8 cellular contexts compared by ENCODE assay signal in the genomic region with DNA sequence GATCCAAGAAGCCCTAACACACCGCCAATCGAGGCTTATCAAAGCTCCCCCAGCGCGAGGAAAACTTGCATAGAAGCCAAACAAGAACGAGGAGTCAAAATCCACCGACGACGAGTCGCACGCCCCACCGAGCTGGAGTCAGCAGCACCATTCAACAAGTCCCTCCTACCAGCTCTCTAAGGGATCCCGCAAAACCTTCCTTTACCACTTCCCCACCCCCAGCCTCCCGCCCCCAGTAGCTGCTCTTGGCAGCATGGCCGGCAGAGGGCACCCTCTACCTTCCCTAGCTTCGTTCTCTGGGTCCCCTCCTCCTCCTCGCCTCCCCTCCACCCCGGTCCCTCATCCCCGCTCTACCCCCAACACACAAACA. TPM values are rescaled to one million over a fixed set of nuclear protein-coding genes. Genes with fewer than 3 reads are reported as not detected.
DNase-seq lines count a peak whose midpoint lies in the region; ATAC-seq lines count a peak whose summit lies in the region.

No MANE protein-coding gene starts in this region.

- DNase-seq in AG08396 (ENCODE audit: low spot score), result peak; percentile 87
- peak; percentile 47 for DNase-seq in NCI-H2107 treated with DMSO at 0.1 percent for 48 hours (lab: John Stamatoyannopoulos, UW; ENCODE audit: unreplicated experiment)
- peak; percentile 47 for DNase-seq in activated CD4-positive, CD25-positive, alpha-beta regulatory T cell treated with anti-CD3 and anti-CD28 coated beads, Interleukin-2, amount 50 U/mL, for 72 hours
- DNase-seq in dermis microvascular lymphatic vessel endothelial cell (ENCODE audit: low read depth in 2 of 2), result peak; percentile 40 to 83
- peak; percentile 80 to 88 for DNase-seq in lung microvascular endothelial cell (ENCODE audit: low read depth in 2 of 2)
- peak; percentile 14 for DNase-seq in stimulated activated CD8-positive, alpha-beta memory T cell treated with anti-CD3 and anti-CD28 coated beads, Interleukin-15, amount 100 ng/mL, for 1 hour (ENCODE audit: low read depth)

- ATAC-seq in GM18502 (IDR thresholded peaks at IDR 0.05; ENCODE audit: poor library complexity, unreplicated experiment), result peak; percentile 72
- peak; percentile 60 for ATAC-seq in HG02938 (IDR thresholded peaks at IDR 0.05; ENCODE audit: unreplicated experiment)

RNA-seq across cellular contexts. Expression of a gene that starts 1.4 kb away (rescaled TPM):
- under 0.01 and 0.13 TPM in 2 replicates for total RNA-seq in dermis microvascular lymphatic vessel endothelial cell
- total RNA-seq in lung microvascular endothelial cell, result under 0.01 and 0.22 TPM in 2 replicates

Comparison
In these comparisons a context has a peak if more than half of its experiments do, and no peak if none do; other contexts are left out.
1. Peak in every context shown above with its lines: DNase-seq and ATAC-seq.
2. DNase-seq: peak in every context shown above with its lines; median percentile 87 in AG08396; 84 in lung microvascular endothelial cell; 62 in dermis microvascular lymphatic vessel endothelial cell; 47 in NCI-H2107 treated with DMSO at 0.1 percent for 48 hours; 47 in activated CD4-positive, CD25-positive, alpha-beta regulatory T cell treated with anti-CD3 and anti-CD28 coated beads, Interleukin-2, amount 50 U/mL, for 72 hours; 14 in stimulated activated CD8-positive, alpha-beta memory T cell treated with anti-CD3 and anti-CD28 coated beads, Interleukin-15, amount 100 ng/mL, for 1 hour.